1 cellular context compared by ENCODE assay signal in genomic region chr11:69615545-69616278, GRCh38.
A peak's percentile ranks its signal among the peaks of the same experiment; 100 is the strongest.
TF ChIP-seq lines count a peak whose summit lies in the region.

No MANE protein-coding gene starts in this region.

TF ChIP-seq in HepG2, 621 proteins besides CTCF, POLR2A, EP300 and RAD21 (continued from another document and continues in another):
- TF ChIP-seq TEF (CRISPR knock-in tag; IDR thresholded peaks at IDR 0.05) = no peak
- no peak for TF ChIP-seq ZNF652 (CRISPR knock-in tag; IDR thresholded peaks at IDR 0.05; ENCODE audit: borderline replicate concordance, low read depth)
- no peak for TF ChIP-seq ZEB1 (IDR thresholded peaks at IDR 0.05; ENCODE audit: insufficient replicate concordance, low read depth)
- no peak for TF ChIP-seq ZNF510 (CRISPR knock-in tag; IDR thresholded peaks at IDR 0.05; ENCODE audit: low read depth)
- no peak for TF ChIP-seq DPF2 (CRISPR knock-in tag; IDR thresholded peaks at IDR 0.05; ENCODE audit: borderline replicate concordance, low read depth)
- TF ChIP-seq ZBTB42 (CRISPR knock-in tag; IDR thresholded peaks at IDR 0.05) = no peak
- no peak for TF ChIP-seq ZNF33A (CRISPR knock-in tag; IDR thresholded peaks at IDR 0.05; ENCODE audit: borderline replicate concordance)
- no peak for TF ChIP-seq SIX4 (CRISPR knock-in tag; IDR thresholded peaks at IDR 0.05)
- no peak for TF ChIP-seq RCOR2 (CRISPR knock-in tag; IDR thresholded peaks at IDR 0.05)
- peak; percentile 71 for TF ChIP-seq TBX2 (CRISPR knock-in tag; IDR thresholded peaks at IDR 0.05; ENCODE audit: borderline replicate concordance)
- TF ChIP-seq ZNF580 (CRISPR knock-in tag; IDR thresholded peaks at IDR 0.05; ENCODE audit: borderline replicate concordance, low read depth) = no peak
- no peak for TF ChIP-seq ZNF589 (CRISPR knock-in tag; conservative IDR thresholded peaks at IDR 0.05)
- no peak for TF ChIP-seq NR2F6 (IDR thresholded peaks at IDR 0.05)
- no peak for TF ChIP-seq NR2F6 (CRISPR knock-in tag; IDR thresholded peaks at IDR 0.05)
- TF ChIP-seq DNMT1 (CRISPR knock-in tag; IDR thresholded peaks at IDR 0.05) = no peak
- TF ChIP-seq HES4 (CRISPR knock-in tag; IDR thresholded peaks at IDR 0.05; ENCODE audit: borderline replicate concordance) = 0 out of 2 replicates have a peak, but pooled peaks have one; percentile 36
- no peak for TF ChIP-seq ZNF432 (CRISPR knock-in tag; IDR thresholded peaks at IDR 0.05; ENCODE audit: borderline replicate concordance)
- no peak for TF ChIP-seq POGK (CRISPR knock-in tag; conservative IDR thresholded peaks at IDR 0.05)
- TF ChIP-seq PAWR (CRISPR knock-in tag; IDR thresholded peaks at IDR 0.05; ENCODE audit: borderline replicate concordance) = no peak
- TF ChIP-seq GPBP1L1 (CRISPR knock-in tag; IDR thresholded peaks at IDR 0.05) = no peak
- no peak for TF ChIP-seq RAD51 (IDR thresholded peaks at IDR 0.05; ENCODE audit: borderline replicate concordance)
- TF ChIP-seq IRF2 (CRISPR knock-in tag; IDR thresholded peaks at IDR 0.05) = no peak
- no peak for TF ChIP-seq USF2 (IDR thresholded peaks at IDR 0.05; ENCODE audit: low read depth, low read length)
- no peak for TF ChIP-seq USF2 (CRISPR knock-in tag; IDR thresholded peaks at IDR 0.05; ENCODE audit: borderline replicate concordance)
- TF ChIP-seq ZNF839 (CRISPR knock-in tag; IDR thresholded peaks at IDR 0.05; ENCODE audit: borderline replicate concordance) = no peak
- no peak for TF ChIP-seq ZBTB34 (CRISPR knock-in tag; IDR thresholded peaks at IDR 0.05)
- no peak for TF ChIP-seq MAFK (conservative IDR thresholded peaks at IDR 0.05 in 1 of 2, IDR thresholded peaks at IDR 0.05 in 1 of 2; ENCODE audit: low read length in 2 of 2)
- TF ChIP-seq JDP2 (CRISPR knock-in tag; IDR thresholded peaks at IDR 0.05; ENCODE audit: borderline replicate concordance) = no peak
- no peak for TF ChIP-seq SOX6 (IDR thresholded peaks at IDR 0.05)
- TF ChIP-seq SOX6 (CRISPR knock-in tag; IDR thresholded peaks at IDR 0.05) = peak; percentile 54; the same call in 1 of the 2 replicates
- no peak for TF ChIP-seq ZNF280D (CRISPR knock-in tag; IDR thresholded peaks at IDR 0.05)
- no peak for TF ChIP-seq MAZ (IDR thresholded peaks at IDR 0.05; ENCODE audit: borderline replicate concordance, low read depth, low read length)
- TF ChIP-seq MAZ (CRISPR knock-in tag; IDR thresholded peaks at IDR 0.05; ENCODE audit: low read depth) = peak; percentile 33; the same call in 1 of the 2 replicates
- no peak for TF ChIP-seq ZNF256 (CRISPR knock-in tag; conservative IDR thresholded peaks at IDR 0.05)
- no peak for TF ChIP-seq ZNF513 (CRISPR knock-in tag; conservative IDR thresholded peaks at IDR 0.05)
- TF ChIP-seq ZNF280B (CRISPR knock-in tag; IDR thresholded peaks at IDR 0.05; ENCODE audit: borderline replicate concordance) = no peak
- peak; percentile 68 for TF ChIP-seq FOXA3 (CRISPR knock-in tag; IDR thresholded peaks at IDR 0.05)
- peak; percentile 36; the same call in 1 of the 2 replicates for TF ChIP-seq FOXP4 (CRISPR knock-in tag; IDR thresholded peaks at IDR 0.05)
- TF ChIP-seq DMTF1 (CRISPR knock-in tag; IDR thresholded peaks at IDR 0.05) = no peak
